8 cellular contexts compared by ENCODE assay signal in genomic region chr21:33947451-33948095, GRCh38. TPM values are rescaled to one million over a fixed set of nuclear protein-coding genes. Genes with fewer than 3 reads are reported as not detected.
DNase-seq lines count a peak whose midpoint lies in the region; ATAC-seq and TF ChIP-seq lines count a peak whose summit lies in the region.

No MANE protein-coding gene starts in this region.

- POLR2A ChIA-PET in T-cell (lab: Charles Lee): interaction anchor here (0.6 to 3.5 kb wide), 12 partner anchors 8 to 546 kb away, joined by 3 to 69 read pairs (median 6); no protein-coding TSS in a partner anchor

- DNase-seq in GOT3 (lab: John Stamatoyannopoulos, UW) (peak; percentile 61), Karpas-422 (peak; percentile 40), T-cell (peak; percentile 67 to 90 (median 81)), amniotic stem cell (lab: John Stamatoyannopoulos, UW) (peak; percentile 96), right atrium auricular region (ENCODE audit: low spot score) (peak; percentile 90), retinal pigment epithelial cell (ENCODE audit: low read depth) (peak; percentile 99), NCI-H1930 (lab: John Stamatoyannopoulos, UW) (no peak)

- H3K4me1 ChIP-seq in DOHH2 (ENCODE audit: control insufficient read depth, low read length) (peaks cover 56% of the 10 kb centered on the region), Karpas-422 (ENCODE audit: low read length) (peaks cover 30% of the 10 kb centered on the region), right atrium auricular region (peaks cover 0 to 28% of the 10 kb centered on the region in 2 donors)

- peaks cover 48% of the 10 kb centered on the region for H3K36me3 Mint-ChIP-seq in T-cell

- H3K4me2 ChIP-seq in DOHH2 (ENCODE audit: low read length) (peak overlapping the region; percentile 49), Karpas-422 (ENCODE audit: low read depth, low read length, poor library complexity, severe bottlenecking) (no peak overlapping the region)

- no peak overlapping the region for H2AFZ ChIP-seq in Karpas-422 (ENCODE audit: low read length)

- TF ChIP-seq CTCF in DOHH2 (IDR thresholded peaks at IDR 0.05; ENCODE audit: low read depth, low read length, poor library complexity, severe bottlenecking) (no peak), right atrium auricular region (IDR thresholded peaks at IDR 0.05) (no peak), retinal pigment epithelial cell (conservative IDR thresholded peaks at IDR 0.05; ENCODE audit: low read depth, low read length) (no peak)

- no peaks in the 10 kb centered on the region for H3K27me3 ChIP-seq in DOHH2 (ENCODE audit: control insufficient read depth, low read length)
- H3K27me3 ChIP-seq in Karpas-422 (ENCODE audit: low read length): no peaks in the 10 kb centered on the region
- no peaks in the 10 kb centered on the region for H3K27me3 ChIP-seq in right atrium auricular region

- H3K9ac ChIP-seq in Karpas-422 (ENCODE audit: low read length): no peak overlapping the region

- no peaks in the 10 kb centered on the region for H3F3A ChIP-seq in DOHH2 (ENCODE audit: control insufficient read depth, insufficient read depth)

- H3K27ac ChIP-seq in DOHH2 (ENCODE audit: low read depth, low read length) (peak overlapping the region; percentile 59), Karpas-422 (ENCODE audit: low read length) (no peak overlapping the region), right atrium auricular region (peak overlapping the region; percentile 64 to 80)

- H3K9me2 ChIP-seq in DOHH2 (replicated peaks; ENCODE audit: control insufficient read depth, low read length) (no peaks in the 10 kb centered on the region), Karpas-422 (replicated peaks; ENCODE audit: insufficient read depth, low read length) (no peaks in the 10 kb centered on the region)

- H3K9me3 Mint-ChIP-seq in T-cell: peaks cover 0 to 10% (median 8%) of the 10 kb centered on the region in 3 donors

- H3K79me2 ChIP-seq in DOHH2 (ENCODE audit: control insufficient read depth, low read length) (no peaks in the 10 kb centered on the region), Karpas-422 (ENCODE audit: low read length) (no peaks in the 10 kb centered on the region)

- peak overlapping the region; percentile 74 to 80 (median 76) for H3K4me3 Mint-ChIP-seq in T-cell

- H3K4me1 Mint-ChIP-seq in T-cell: peaks cover 73 to 88% (median 85%) of the 10 kb centered on the region in 3 donors

- H3K4me3 ChIP-seq in DOHH2 (ENCODE audit: low read length): peak overlapping the region; percentile 37
- no peak overlapping the region for H3K4me3 ChIP-seq in Karpas-422 (ENCODE audit: low read length)
- peak overlapping the region in 1 of 2 donors; percentile 21 for H3K4me3 ChIP-seq in right atrium auricular region
- peak overlapping the region; percentile 29 for H3K4me3 ChIP-seq in retinal pigment epithelial cell (ENCODE audit: low read length)

- H3K36me3 ChIP-seq in DOHH2 (ENCODE audit: control insufficient read depth, low read length): 0 out of 2 replicates have a peak, but pooled peaks cover 4% of the 10 kb centered on the region
- no peaks in the 10 kb centered on the region for H3K36me3 ChIP-seq in Karpas-422 (ENCODE audit: insufficient read depth, low read length)
- no peaks in the 10 kb centered on the region for H3K36me3 ChIP-seq in right atrium auricular region

- no peaks in the 10 kb centered on the region for H3K9me3 ChIP-seq in DOHH2 (ENCODE audit: control insufficient read depth, insufficient read depth, low read length)
- no peaks in the 10 kb centered on the region for H3K9me3 ChIP-seq in Karpas-422 (ENCODE audit: low read length)
- H3K9me3 ChIP-seq in right atrium auricular region: peaks cover 0 to 3% of the 10 kb centered on the region in 2 donors

- ATAC-seq in T-cell (replicated peaks in 1 of 4): peak; percentile 65 to 70 (median 70)

- peak overlapping the region; percentile 99 for H3K27ac Mint-ChIP-seq in T-cell

- CTCF ChIA-PET in T-cell (lab: Charles Lee): interaction anchor here in 1 of 2 donors (0.5 to 3.9 kb wide), 5 partner anchors 10 to 400 kb away, joined by 3 to 43 read pairs (median 35); no protein-coding TSS in a partner anchor

- H4K20me1 ChIP-seq in DOHH2 (ENCODE audit: control insufficient read depth, insufficient read depth, low read depth, low read length) (no peaks in the 10 kb centered on the region), Karpas-422 (ENCODE audit: insufficient read depth, low read depth, low read length) (no peaks in the 10 kb centered on the region)

- no peaks in the 10 kb centered on the region for H3K27me3 Mint-ChIP-seq in T-cell

RNA-seq across cellular contexts. Expression of gene ATP5PO, which starts 32.0 kb away (rescaled TPM):
- total RNA-seq in Karpas-422 (2014; rRNA removed; shearing (Covaris generic); ENCODE audit: low replicate concordance): 310 and 335 TPM in 2 replicates
- total RNA-seq in T-cell (100 to 1,000 TPM; 125 to 138 (median 137) TPM), right atrium auricular region (100 to 1,000 TPM; 593 to 693 TPM)

Comparison
In these comparisons a context has a peak if more than half of its experiments do, and no peak if none do; other contexts are left out.
1. DNase-seq: peak in GOT3 (single experiment), Karpas-422 (single experiment), T-cell (34 of 34), amniotic stem cell (single experiment), right atrium auricular region (single experiment) and retinal pigment epithelial cell (single experiment); none in NCI-H1930 (0 of 2).